ENCODE assay signal across 1 cellular context in genomic region chr15:52383100-52383588, GRCh38.
TF ChIP-seq lines count a peak whose summit lies in the region.

No MANE protein-coding gene starts in this region.

TF ChIP-seq in WTC11, 78 proteins besides CTCF, POLR2A, EP300 and RAD21 (continued from another document):
- TF ChIP-seq, protein P1, sequence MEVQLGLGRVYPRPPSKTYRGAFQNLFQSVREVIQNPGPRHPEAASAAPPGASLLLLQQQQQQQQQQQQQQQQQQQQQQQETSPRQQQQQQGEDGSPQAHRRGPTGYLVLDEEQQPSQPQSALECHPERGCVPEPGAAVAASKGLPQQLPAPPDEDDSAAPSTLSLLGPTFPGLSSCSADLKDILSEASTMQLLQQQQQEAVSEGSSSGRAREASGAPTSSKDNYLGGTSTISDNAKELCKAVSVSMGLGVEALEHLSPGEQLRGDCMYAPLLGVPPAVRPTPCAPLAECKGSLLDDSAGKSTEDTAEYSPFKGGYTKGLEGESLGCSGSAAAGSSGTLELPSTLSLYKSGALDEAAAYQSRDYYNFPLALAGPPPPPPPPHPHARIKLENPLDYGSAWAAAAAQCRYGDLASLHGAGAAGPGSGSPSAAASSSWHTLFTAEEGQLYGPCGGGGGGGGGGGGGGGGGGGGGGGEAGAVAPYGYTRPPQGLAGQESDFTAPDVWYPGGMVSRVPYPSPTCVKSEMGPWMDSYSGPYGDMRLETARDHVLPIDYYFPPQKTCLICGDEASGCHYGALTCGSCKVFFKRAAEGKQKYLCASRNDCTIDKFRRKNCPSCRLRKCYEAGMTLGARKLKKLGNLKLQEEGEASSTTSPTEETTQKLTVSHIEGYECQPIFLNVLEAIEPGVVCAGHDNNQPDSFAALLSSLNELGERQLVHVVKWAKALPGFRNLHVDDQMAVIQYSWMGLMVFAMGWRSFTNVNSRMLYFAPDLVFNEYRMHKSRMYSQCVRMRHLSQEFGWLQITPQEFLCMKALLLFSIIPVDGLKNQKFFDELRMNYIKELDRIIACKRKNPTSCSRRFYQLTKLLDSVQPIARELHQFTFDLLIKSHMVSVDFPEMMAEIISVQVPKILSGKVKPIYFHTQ (CRISPR knock-in tag; IDR thresholded peaks at IDR 0.05) = no peak
- TF ChIP-seq CREM (CRISPR knock-in tag; IDR thresholded peaks at IDR 0.05) = no peak
- no peak for TF ChIP-seq SMAD3 (CRISPR knock-in tag; IDR thresholded peaks at IDR 0.05; ENCODE audit: borderline replicate concordance)
- no peak for TF ChIP-seq RORB (CRISPR knock-in tag; IDR thresholded peaks at IDR 0.05)
- TF ChIP-seq TP53 (CRISPR knock-in tag; IDR thresholded peaks at IDR 0.05) = no peak
- no peak for TF ChIP-seq ZMAT4 (CRISPR knock-in tag; IDR thresholded peaks at IDR 0.05)
- TF ChIP-seq NR1H2 (CRISPR knock-in tag; IDR thresholded peaks at IDR 0.05) = no peak
- TF ChIP-seq ZNF317 (CRISPR knock-in tag; IDR thresholded peaks at IDR 0.05; ENCODE audit: borderline replicate concordance, low read depth) = no peak
- no peak for TF ChIP-seq ATF1 (CRISPR knock-in tag; IDR thresholded peaks at IDR 0.05)
- TF ChIP-seq FOXJ3 (CRISPR knock-in tag; IDR thresholded peaks at IDR 0.05; ENCODE audit: borderline replicate concordance) = no peak
- TF ChIP-seq, protein P2, sequence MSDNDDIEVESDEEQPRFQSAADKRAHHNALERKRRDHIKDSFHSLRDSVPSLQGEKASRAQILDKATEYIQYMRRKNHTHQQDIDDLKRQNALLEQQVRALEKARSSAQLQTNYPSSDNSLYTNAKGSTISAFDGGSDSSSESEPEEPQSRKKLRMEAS (CRISPR knock-in tag; IDR thresholded peaks at IDR 0.05) = no peak
